8 cellular contexts compared by ENCODE assay signal in genomic region chr10:13099144-13099665, GRCh38. TPM values are rescaled to one million over a fixed set of nuclear protein-coding genes. Genes with fewer than 3 reads are reported as not detected.
DNase-seq lines count a peak whose midpoint lies in the region; ATAC-seq and TF ChIP-seq lines count a peak whose summit lies in the region.

No MANE protein-coding gene starts in this region.

- H3K4me1 ChIP-seq in adipocyte (ENCODE audit: control insufficient read depth, insufficient read depth, low read length) (peaks cover 24% of the 10 kb centered on the region), heart left ventricle (peaks cover 0 to 34% (median 22%) of the 10 kb centered on the region in 12 donors), ovary (ENCODE audit: insufficient read depth) (peaks cover 10% of the 10 kb centered on the region)

- intact Hi-C loops in heart left ventricle (cut with DNase I) (loop anchor here in 3 of 10 donors (10.0 kb wide), 2 partner anchors 194 to 384 kb away; no protein-coding TSS in a partner anchor), ovary (cut with DNase I) (loop anchor here in 1 of 4 donors (10.0 kb wide), 1 partner anchor 834 kb away; no protein-coding TSS in a partner anchor)

- ATAC-seq in GM21528 (IDR thresholded peaks at IDR 0.05; ENCODE audit: low FRiP score, unreplicated experiment) (peak; percentile 26), heart left ventricle (peak in 3 of 4 donors; percentile 11 to 29 (median 19))

- H3K4me3 ChIP-seq in adipocyte (ENCODE audit: low read length) (peak overlapping the region; percentile 94), heart left ventricle (peak overlapping the region; percentile 78 to 98 (median 94)), ovary (peak overlapping the region; percentile 98)

- peak overlapping the region; percentile 72 for H3K9ac ChIP-seq in adipocyte (ENCODE audit: low read length)

- H3K9me3 ChIP-seq in adipocyte (ENCODE audit: control insufficient read depth, low read length): no peaks in the 10 kb centered on the region
- no peaks in the 10 kb centered on the region for H3K9me3 ChIP-seq in heart left ventricle
- no peaks in the 10 kb centered on the region for H3K9me3 ChIP-seq in ovary

- H3K27ac ChIP-seq in heart left ventricle (peak overlapping the region in 11 of 12 donors; percentile 89 to 99 (median 97)), ovary (peak overlapping the region; percentile 76 to 96)

- H3K27me3 ChIP-seq in adipocyte (replicated peaks; ENCODE audit: control insufficient read depth, insufficient read depth, low read length): no peaks in the 10 kb centered on the region
- no peaks in the 10 kb centered on the region for H3K27me3 ChIP-seq in heart left ventricle
- no peaks in the 10 kb centered on the region for H3K27me3 ChIP-seq in ovary

- no peak for TF ChIP-seq EP300 in ovary (IDR thresholded peaks at IDR 0.05)

- no peak for TF ChIP-seq POLR2A in heart left ventricle (IDR thresholded peaks at IDR 0.05)
- TF ChIP-seq POLR2A in ovary (IDR thresholded peaks at IDR 0.05): no peak

- DNase-seq in EH (ENCODE audit: low read depth) (peak; percentile 72), HuH-7 (ENCODE audit: low spot score) (peak; percentile 70), RPMI8226 (peak; percentile 70), adipocyte (ENCODE audit: low read depth) (peak; percentile 76), heart left ventricle (peak in 4 of 5 donors; percentile 41 to 61 (median 46)), ovary (peak; percentile 59 to 70 (median 64)), DMS79 (lab: John Stamatoyannopoulos, UW) (no peak)

- 2 to 5% (median 4%) methylated on average over 14 of the region's 14 CpGs for WGBS in heart left ventricle, 4 donors
- 1% methylated on average over 14 of the region's 14 CpGs for WGBS in ovary, 3 donors

- H3K36me3 ChIP-seq in adipocyte (ENCODE audit: control insufficient read depth, insufficient read depth, low read length, severe bottlenecking) (peaks cover 7% of the 10 kb centered on the region), heart left ventricle (no peaks in the 10 kb centered on the region), ovary (no peaks in the 10 kb centered on the region)

- TF ChIP-seq CTCF in heart left ventricle (IDR thresholded peaks at IDR 0.05) (peak in 4 of 12 donors; percentile 9 to 44 (median 14)), ovary (IDR thresholded peaks at IDR 0.05) (peak in 1 of 3 donors; percentile 41)

RNA-seq across cellular contexts. Expression of gene OPTN, which starts 0.8 kb away (rescaled TPM):
- total RNA-seq in heart left ventricle (100 to 1,000 TPM in 8 of 9 donors, 10 to 100 TPM in 1; 89.4 to 191 (median 140) TPM), ovary (100 to 1,000 TPM in 3 of 7 donors, 10 to 100 TPM in 4; 42.9 to 133 (median 96.2) TPM)
- polyA plus RNA-seq in heart left ventricle (10 to 100 TPM; 88.2 to 89.9 TPM), ovary (10 to 100 TPM; 85.9 to 87.0 TPM)
